19 cellular contexts compared by ENCODE assay signal in the genomic region with DNA sequence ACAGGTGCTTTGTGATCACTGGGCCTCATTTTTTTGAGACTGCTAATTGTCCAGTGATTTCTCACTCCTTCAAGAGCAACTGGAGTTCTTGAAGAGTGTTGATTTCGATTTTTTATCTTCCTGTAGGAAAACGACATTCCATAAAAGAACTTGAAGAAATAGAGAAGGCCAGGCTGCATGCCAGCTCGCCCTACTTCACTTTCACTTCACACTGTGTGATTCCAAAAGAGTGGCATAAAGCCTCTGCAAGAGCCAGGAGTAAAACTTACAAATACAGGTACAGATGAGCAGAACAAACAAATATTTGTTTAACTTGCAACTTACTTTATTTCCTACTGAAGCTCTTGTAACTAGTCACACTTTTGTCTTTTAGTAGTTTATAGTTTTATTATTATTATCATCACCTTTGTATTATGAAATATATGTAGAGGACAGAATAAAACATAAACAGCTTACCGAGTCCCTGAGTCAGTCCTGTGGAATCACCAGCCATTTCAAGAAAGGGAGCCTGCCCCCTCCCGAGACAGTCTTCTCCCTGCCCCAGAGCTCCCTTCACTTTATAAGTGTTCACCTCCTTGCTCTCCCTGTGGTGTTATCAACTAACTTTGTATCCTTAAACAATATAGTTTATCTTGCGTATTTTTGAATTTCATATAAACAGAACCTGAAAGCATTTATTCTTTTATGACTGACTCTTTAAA. TPM values are rescaled to one million over a fixed set of nuclear protein-coding genes. Genes with fewer than 3 reads are reported as not detected.
DNase-seq lines count a peak whose midpoint lies in the region; ATAC-seq, FAIRE-seq and TF ChIP-seq lines count a peak whose summit lies in the region.
"Had no signal": no experiment of that assay in that cellular context is flagged by ENCODE, and none has a peak within 500 bp of the region (broad histone marks: within the 10 kb centered on the region; RNA-seq: fewer than 3 reads in every experiment).

No MANE protein-coding gene starts in this region.

- no peak for TF ChIP-seq CTCF in HepG2 (CRISPR knock-in tag; IDR thresholded peaks at IDR 0.05)
- no peak for TF ChIP-seq CTCF in right lobe of liver (IDR thresholded peaks at IDR 0.05)
- TF ChIP-seq CTCF in VCaP (conservative IDR thresholded peaks at IDR 0.05): no peak
- no peak for TF ChIP-seq CTCF in adrenal gland (IDR thresholded peaks at IDR 0.05)

- WGBS in HepG2 (ENCODE audit: low lambda C conversion rate): 38% methylated on average over 6 of the region's 6 CpGs
- WGBS in right lobe of liver (ENCODE audit: insufficient coverage, low coverage, low lambda C conversion rate, missing lambda C conversion rate): 69% methylated on average over 6 of the region's 6 CpGs
- 80 to 90% (median 82%) methylated on average over 6 of the region's 6 CpGs for WGBS in adrenal gland, 4 donors

- intact Hi-C loops in HepG2 (cut with micrococcal nuclease; ENCODE audit: unreplicated experiment): no loop called here
- intact Hi-C loops in right lobe of liver (cut with DNase I): no loop called here
- intact Hi-C loops in adrenal gland (cut with DNase I): no loop called here

- TF ChIP-seq POLR2A in HepG2 (IDR thresholded peaks at IDR 0.05; ENCODE audit: insufficient read depth in 1 of 2, low read depth in 2 of 2, low read length in 2 of 2) (no peak), right lobe of liver (IDR thresholded peaks at IDR 0.05) (no peak), adrenal gland (IDR thresholded peaks at IDR 0.05) (no peak)

- H3K36me3 ChIP-seq in HepG2 (replicated peaks in 1 of 2; ENCODE audit: control insufficient read depth in 1 of 2, insufficient read depth in 2 of 2, low read length in 2 of 2) (no peaks in the 10 kb centered on the region), right lobe of liver (no peaks in the 10 kb centered on the region), adrenal gland (replicated peaks in 1 of 2) (no peaks in the 10 kb centered on the region)

- ATAC-seq in HepG2: no peak
- ATAC-seq in right lobe of liver: no peak
- no peak for ATAC-seq in HG03460 (IDR thresholded peaks at IDR 0.05; ENCODE audit: unreplicated experiment)
- ATAC-seq in HG02870 (IDR thresholded peaks at IDR 0.05; ENCODE audit: unreplicated experiment): no peak
- ATAC-seq: Right ventricle myocardium inferior had no signal

- no peak overlapping the region for H2AFZ ChIP-seq in HepG2 (ENCODE audit: low read length)
- H2AFZ ChIP-seq: GM23248 had no signal

- H3K4me3 ChIP-seq in HepG2 (replicated peaks in 1 of 3; ENCODE audit: insufficient read depth in 1 of 3, low read depth in 2 of 3, low read length in 3 of 3) (no peak overlapping the region), right lobe of liver (no peak overlapping the region), adrenal gland (no peak overlapping the region)
- H3K4me3 ChIP-seq: A549, GM23248 had no signal

- H3K79me2 ChIP-seq in HepG2 (ENCODE audit: insufficient read depth, low read length): no peaks in the 10 kb centered on the region

- H3K27me3 ChIP-seq in HepG2 (ENCODE audit: control insufficient read depth in 1 of 2, insufficient read depth in 2 of 2, low read length in 2 of 2): no peaks in the 10 kb centered on the region; a peak in 2 of 5 replicates
- no peaks in the 10 kb centered on the region for H3K27me3 ChIP-seq in right lobe of liver
- no peaks in the 10 kb centered on the region for H3K27me3 ChIP-seq in adrenal gland

- in situ Hi-C loops in HepG2 (cut with HindIII; ENCODE audit: extremely low pct_ligation_motif_present, low pct_unique_long_range_greater_than_20kb): no loop called here

- no peak for DNase-seq in HepG2 (ENCODE audit: low spot score)
- DNase-seq in right lobe of liver: no peak
- DNase-seq in iris pigment epithelial cell (ENCODE audit: low read depth): peak; percentile 36
- DNase-seq in adrenal gland: no peak
- no peak for DNase-seq in NCI-H1417 (lab: John Stamatoyannopoulos, UW)
- DNase-seq: DMS153, HFFc6, NCI-H1105 treated with DMSO at 0.1 percent for 48 hours, NCI-H1930, NCI-H69 had no signal

- TF ChIP-seq EP300 in HepG2 (IDR thresholded peaks at IDR 0.05; ENCODE audit: low read depth in 2 of 2, low read length in 2 of 2): no peak
- no peak for TF ChIP-seq EP300 in HepG2 (CRISPR knock-in tag; IDR thresholded peaks at IDR 0.05; ENCODE audit: borderline replicate concordance)

- H3K27ac ChIP-seq in HepG2 (ENCODE audit: extremely low read length, insufficient read depth, low read length) (no peak overlapping the region), right lobe of liver (no peak overlapping the region), VCaP (peak overlapping the region; percentile 51), adrenal gland (no peak overlapping the region)
- H3K27ac ChIP-seq: A549, C4-2B, GM23248 had no signal

- CTCF ChIA-PET in HepG2 (lab: Yijun Ruan, JAX; ENCODE audit: low intra/inter-chr PET ratio, low total read pairs): no interaction called here

- BruUV-seq in HepG2 (replicated peaks; lab: Mats Ljungman, UMichigan): no TSS peak

- H3K4me2 ChIP-seq in HepG2 (ENCODE audit: low read depth, low read length): peak overlapping the region; percentile 89
- H3K4me2 ChIP-seq: A549 had no signal

- POLR2A ChIA-PET in HepG2 (lab: Yijun Ruan, JAX): interaction anchor here (1.1 to 1.4 kb wide), 2 partner anchors 136 to 256 kb away, joined by 3 to 4 read pairs; partner anchors contain the start of genes ATAD2B and WDCP

- H3K9me3 ChIP-seq in HepG2 (ENCODE audit: low read length): no peaks in the 10 kb centered on the region
- H3K9me3 ChIP-seq in right lobe of liver: no peaks in the 10 kb centered on the region
- no peaks in the 10 kb centered on the region for H3K9me3 ChIP-seq in adrenal gland (replicated peaks in 1 of 3)
- H3K9me3 ChIP-seq: A549 had no signal

- H3K4me1 ChIP-seq in HepG2 (ENCODE audit: insufficient read depth, low read length) (peaks cover 18% of the 10 kb centered on the region), right lobe of liver (no peaks in the 10 kb centered on the region), adrenal gland (replicated peaks in 1 of 2) (no peaks in the 10 kb centered on the region)

- FAIRE-seq in HepG2 (lab: Jason Lieb, UNC): no peak
- FAIRE-seq: A549, G401.6, GM12891 had no signal

- H3K9ac ChIP-seq in HepG2 (ENCODE audit: insufficient read depth, low read depth, low read length): no peak overlapping the region
- H3K9ac ChIP-seq: GM23248 had no signal

- no peak for TF ChIP-seq RAD21 in HepG2 (CRISPR knock-in tag; IDR thresholded peaks at IDR 0.05)

- H4K20me1 ChIP-seq in HepG2 (ENCODE audit: insufficient read depth, low read length): no peaks in the 10 kb centered on the region

TF ChIP-seq in HepG2, 621 proteins besides CTCF, POLR2A, EP300 and RAD21 (continues in another document):
- TF ChIP-seq RELA (CRISPR knock-in tag; IDR thresholded peaks at IDR 0.05) (no peak), NFE2 (CRISPR knock-in tag; IDR thresholded peaks at IDR 0.05) (no peak), ZMAT3 (CRISPR knock-in tag; conservative IDR thresholded peaks at IDR 0.05) (no peak), JDP2 (CRISPR knock-in tag; IDR thresholded peaks at IDR 0.05; ENCODE audit: borderline replicate concordance) (no peak), ZSCAN12 (CRISPR knock-in tag; IDR thresholded peaks at IDR 0.05) (no peak), ZFP37 (CRISPR knock-in tag; IDR thresholded peaks at IDR 0.05; ENCODE audit: borderline replicate concordance) (no peak), ZNF317 (CRISPR knock-in tag; IDR thresholded peaks at IDR 0.05) (no peak), ELF1 (CRISPR knock-in tag; IDR thresholded peaks at IDR 0.05) (no peak), BHLHE40 (IDR thresholded peaks at IDR 0.05; ENCODE audit: low read length) (no peak), ZNF614 (CRISPR knock-in tag; IDR thresholded peaks at IDR 0.05; ENCODE audit: borderline replicate concordance) (no peak), CERS6 (CRISPR knock-in tag; IDR thresholded peaks at IDR 0.05) (no peak), RORA (CRISPR knock-in tag; IDR thresholded peaks at IDR 0.05) (no peak), IRF2 (CRISPR knock-in tag; IDR thresholded peaks at IDR 0.05) (no peak), NCOA2 (CRISPR knock-in tag; IDR thresholded peaks at IDR 0.05) (no peak)

RNA-seq across cellular contexts. Expression of gene FAM228A, which starts 8.7 kb away (rescaled TPM):
- not detected in 2 replicates for total RNA-seq in HepG2 (2016; rRNA removed; fragmentation: Illumina TruSeq; extraction: Trizol)
- total RNA-seq in HepG2 (2016; cell fraction: cytosol; rRNA removed; fragmentation: Illumina TruSeq; extraction: Trizol; ENCODE audit: low read depth): not detected in 2 replicates
- not detected in 2 replicates for total RNA-seq in HepG2 (2016; cell fraction: insoluble cytoplasmic fraction; rRNA removed; fragmentation: Illumina TruSeq; extraction: Trizol)
- total RNA-seq in HepG2 (2016; cell fraction: membrane; rRNA removed; fragmentation: Illumina TruSeq; extraction: Trizol): not detected in 2 replicates
- not detected in 2 replicates for total RNA-seq in HepG2 (2016; cell fraction: nucleus; rRNA removed; fragmentation: Illumina TruSeq; extraction: Trizol)
- polyA plus RNA-seq in HepG2 (2011; rRNA removed): not detected in 2 replicates
- not detected in 2 replicates for polyA plus RNA-seq in HepG2 (2011; cell fraction: cytosol; rRNA removed)
- polyA plus RNA-seq in HepG2 (2011; cell fraction: nucleus; rRNA removed): not detected in 2 replicates
- polyA plus RNA-seq in HepG2 (2012): 0.09 TPM in 1 of 2 replicates, not detected in the other
- polyA plus RNA-seq in HepG2 (2016; cell fraction: cytosol; fragmentation: Illumina TruSeq; extraction: Trizol; ENCODE audit: low read depth): not detected in 2 replicates
- not detected in 2 replicates for polyA plus RNA-seq in HepG2 (2016; cell fraction: insoluble cytoplasmic fraction; fragmentation: Illumina TruSeq; extraction: Trizol; ENCODE audit: low read depth)
- not detected in 2 replicates for polyA plus RNA-seq in HepG2 (2016; cell fraction: membrane; fragmentation: Illumina TruSeq; extraction: Trizol; ENCODE audit: low read depth)
- polyA plus RNA-seq in HepG2 (2016; cell fraction: nucleus; fragmentation: Illumina TruSeq; extraction: Trizol; ENCODE audit: insufficient read depth, low read depth): not detected in 2 replicates
- not detected in 2 replicates for polyA minus RNA-seq in HepG2 (2011; rRNA and poly(A)+ RNA removed; ENCODE audit: low replicate concordance)
- polyA minus RNA-seq in HepG2 (2011; cell fraction: cytosol; rRNA and poly(A)+ RNA removed): not detected in 2 replicates
- polyA minus RNA-seq in HepG2 (2011; cell fraction: nucleus; rRNA and poly(A)+ RNA removed): not detected in 2 replicates
- total RNA-seq in right lobe of liver: under 1 TPM in 3 of 6 experiments, not detected in 3; 0.12 to 0.22 (median 0.18) TPM
- 1 to 10 TPM in 2 of 8 donors, under 1 TPM in 6; 0.28 to 2.4 (median 0.71) TPM for total RNA-seq in adrenal gland
- polyA plus RNA-seq in adrenal gland: 1 to 10 TPM in 2 of 3 donors, under 1 TPM in 1; 0.64 to 2.4 (median 1.6) TPM
- total RNA-seq: HFFc6 had no signal
- polyA plus RNA-seq: GM23248 had no signal
